25 cellular contexts compared by ENCODE assay signal in the genomic region with DNA sequence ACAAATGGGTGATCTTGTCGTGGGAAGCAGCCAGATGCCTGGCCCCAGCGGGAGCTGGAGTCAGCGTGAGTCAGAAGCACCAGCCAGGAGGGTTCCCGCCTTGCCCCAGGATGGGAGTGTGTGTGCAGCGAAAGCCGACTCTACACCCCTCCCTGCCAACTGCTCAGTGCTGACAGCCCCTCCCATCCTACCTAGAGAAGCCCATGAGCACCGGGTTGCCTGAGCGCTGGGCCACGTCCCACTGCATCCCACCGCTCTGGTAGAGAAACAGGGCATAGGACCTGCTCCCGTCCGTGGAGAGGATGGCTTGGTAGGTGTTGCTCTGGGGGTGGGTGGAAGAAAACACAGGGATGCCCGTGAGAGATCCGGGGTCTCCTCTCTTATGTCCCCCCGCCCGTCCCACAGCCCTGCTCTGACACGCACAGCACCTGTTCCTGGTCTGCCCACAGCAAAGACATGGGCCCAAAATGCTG. TPM values are rescaled to one million over a fixed set of nuclear protein-coding genes. Genes with fewer than 3 reads are reported as not detected.
DNase-seq lines count a peak whose midpoint lies in the region; ATAC-seq, FAIRE-seq and TF ChIP-seq lines count a peak whose summit lies in the region.
"Had no signal": no experiment of that assay in that cellular context is flagged by ENCODE, and none has a peak within 500 bp of the region (broad histone marks: within the 10 kb centered on the region; RNA-seq: fewer than 3 reads in every experiment).

No MANE protein-coding gene starts in this region.

- H3K4me3 Mint-ChIP-seq in activated CD4-positive, alpha-beta memory T cell treated with anti-CD3 and anti-CD28 coated beads for 36 hours = no peak overlapping the region
- H3K4me3 Mint-ChIP-seq: activated CD8-positive, alpha-beta T cell treated with anti-CD3 and anti-CD28 coated beads for 36 hours; activated T-cell treated with anti-CD3 and anti-CD28 coated beads, Interleukin-2, amount 50 U/mL, for 4 hours; natural killer cell; T-helper 1 cell treated with Interleukin-12 subunit alpha and Interleukin-12 subunit beta and Interleukin-4 antibody, amounts not matched to agents 30 μg/mL and 1 μg/mL, for 36 hours had no signal

- H3K4me3 ChIP-seq in heart left ventricle = no peak overlapping the region
- H3K4me3 ChIP-seq in kidney (ENCODE audit: low read length in 2 of 2) = no peak overlapping the region
- no peak overlapping the region for H3K4me3 ChIP-seq in SJCRH30
- H3K4me3 ChIP-seq in brain microvascular endothelial cell (ENCODE audit: low read depth, low read length) = no peak overlapping the region
- H3K4me3 ChIP-seq: coronary artery, skin epidermis, stomach had no signal

- 72 to 84% (median 74%) methylated on average over 17 of the region's 17 CpGs for WGBS in heart left ventricle, 4 donors

- H3K27ac Mint-ChIP-seq in activated CD4-positive, alpha-beta memory T cell treated with anti-CD3 and anti-CD28 coated beads for 36 hours = no peak overlapping the region
- H3K27ac Mint-ChIP-seq: activated CD8-positive, alpha-beta T cell treated with anti-CD3 and anti-CD28 coated beads for 36 hours; natural killer cell; progenitor cell of endocrine pancreas; T-helper 1 cell treated with Interleukin-12 subunit alpha and Interleukin-12 subunit beta and Interleukin-4 antibody, amounts not matched to agents 30 μg/mL and 1 μg/mL, for 36 hours had no signal

- H3K4me1 ChIP-seq in heart left ventricle = no peaks in the 10 kb centered on the region
- no peaks in the 10 kb centered on the region for H3K4me1 ChIP-seq in kidney (ENCODE audit: control insufficient read depth in 1 of 2, insufficient read depth in 1 of 2, low read depth in 1 of 2, low read length in 2 of 2)
- no peaks in the 10 kb centered on the region for H3K4me1 ChIP-seq in SJCRH30
- H3K4me1 ChIP-seq: stomach had no signal

- FAIRE-seq in kidney (lab: Jason Lieb, UNC) = no peak

- intact Hi-C loops in cardiac septum (cut with DNase I) = no loop called here
- intact Hi-C loops in heart left ventricle (cut with DNase I) = no loop called here
- intact Hi-C loops in kidney (cut with DNase I) = no loop called here
- intact Hi-C loops in activated CD4-positive, alpha-beta memory T cell treated with anti-CD3 and anti-CD28 coated beads for 36 hours (cut with micrococcal nuclease) = no loop called here

- no peaks in the 10 kb centered on the region for H3K9me3 ChIP-seq in heart left ventricle
- no peaks in the 10 kb centered on the region for H3K9me3 ChIP-seq in kidney (ENCODE audit: control insufficient read depth in 1 of 2, low read length in 2 of 2)
- H3K9me3 ChIP-seq in SJCRH30 (replicated peaks) = no peaks in the 10 kb centered on the region
- H3K9me3 ChIP-seq: stomach had no signal

- TF ChIP-seq CTCF in heart left ventricle (IDR thresholded peaks at IDR 0.05) (no peak), kidney (IDR thresholded peaks at IDR 0.05; ENCODE audit: borderline replicate concordance, extremely low read depth, insufficient read depth) (no peak), brain microvascular endothelial cell (IDR thresholded peaks at IDR 0.05; ENCODE audit: low read depth, low read length, missing control alignments) (no peak)

- no peak for ATAC-seq in heart left ventricle
- ATAC-seq: activated CD8-positive, alpha-beta T cell treated with anti-CD3 and anti-CD28 coated beads for 36 hours; activated T-cell treated with anti-CD3 and anti-CD28 coated beads, Interleukin-2, amount 50 U/mL, for 4 hours had no signal

- CTCF ChIA-PET in activated CD4-positive, alpha-beta memory T cell treated with anti-CD3 and anti-CD28 coated beads for 36 hours (lab: Charles Lee) = no interaction called here

- DNase-seq in cardiac septum (ENCODE audit: low spot score) (peak; percentile 75), heart left ventricle (no peak), NCI-H69 (lab: John Stamatoyannopoulos, UW) (peak; percentile 36), kidney (peak; percentile 53), amygdala (lab: John Stamatoyannopoulos, UW) (no peak), SJCRH30 (no peak), brain microvascular endothelial cell (no peak)
- DNase-seq in activated CD4-positive, alpha-beta memory T cell treated with anti-CD3 and anti-CD28 coated beads for 36 hours = no peak
- DNase-seq: ACHN; activated CD8-positive, alpha-beta T cell treated with anti-CD3 and anti-CD28 coated beads for 36 hours; activated T-cell treated with anti-CD3 and anti-CD28 coated beads, Interleukin-2, amount 50 U/mL, for 4 hours; mesenchymal stem cell; MV-4-11; natural killer cell; NCI-H2029 treated with DMSO at 0.1 percent for 48 hours; NCI-H524 treated with DMSO at 0.1 percent for 48 hours; SHP77 treated with DMSO at 0.1 percent for 48 hours; stomach had no signal

- no peak overlapping the region for H3K9ac ChIP-seq in kidney (ENCODE audit: low read length in 2 of 2)

- no peaks in the 10 kb centered on the region for H3K36me3 Mint-ChIP-seq in activated CD4-positive, alpha-beta memory T cell treated with anti-CD3 and anti-CD28 coated beads for 36 hours
- H3K36me3 Mint-ChIP-seq: natural killer cell had no signal

- peaks cover 0 to 8% (median 0%) of the 10 kb centered on the region in 9 donors for H3K27me3 ChIP-seq in heart left ventricle
- no peaks in the 10 kb centered on the region for H3K27me3 ChIP-seq in SJCRH30
- H3K27me3 ChIP-seq in brain microvascular endothelial cell (replicated peaks) = no peaks in the 10 kb centered on the region

- H3K9me3 Mint-ChIP-seq in activated CD4-positive, alpha-beta memory T cell treated with anti-CD3 and anti-CD28 coated beads for 36 hours = no peaks in the 10 kb centered on the region
- H3K9me3 Mint-ChIP-seq: activated CD8-positive, alpha-beta T cell treated with anti-CD3 and anti-CD28 coated beads for 36 hours; activated T-cell treated with anti-CD3 and anti-CD28 coated beads, Interleukin-2, amount 50 U/mL, for 4 hours; natural killer cell had no signal

- H3K27ac ChIP-seq in heart left ventricle = no peak overlapping the region
- H3K27ac ChIP-seq in kidney (ENCODE audit: low read depth in 2 of 2, low read length in 2 of 2) = no peak overlapping the region
- H3K27ac ChIP-seq in SJCRH30 = no peak overlapping the region
- no peak overlapping the region for H3K27ac ChIP-seq in brain microvascular endothelial cell
- H3K27ac ChIP-seq: coronary artery, HL-60, skin epidermis, stomach, VCaP had no signal

- H3K27me3 Mint-ChIP-seq in activated CD4-positive, alpha-beta memory T cell treated with anti-CD3 and anti-CD28 coated beads for 36 hours = peaks cover 4% of the 10 kb centered on the region

- no peaks in the 10 kb centered on the region for H3K4me1 Mint-ChIP-seq in activated CD4-positive, alpha-beta memory T cell treated with anti-CD3 and anti-CD28 coated beads for 36 hours (ENCODE audit: low read depth)

- POLR2A ChIA-PET in activated CD4-positive, alpha-beta memory T cell treated with anti-CD3 and anti-CD28 coated beads for 36 hours (lab: Charles Lee) = no interaction called here

- in situ Hi-C loops in brain microvascular endothelial cell (cut with HindIII; ENCODE audit: low pct_ligation_motif_present, low sequenced_read_pairs) = no loop called here

- no peaks in the 10 kb centered on the region for H3K36me3 ChIP-seq in heart left ventricle
- H3K36me3 ChIP-seq in kidney (ENCODE audit: control insufficient read depth in 1 of 2, insufficient read depth in 2 of 2, low read length in 2 of 2) = no peaks in the 10 kb centered on the region
- no peaks in the 10 kb centered on the region for H3K36me3 ChIP-seq in SJCRH30
- no peaks in the 10 kb centered on the region for H3K36me3 ChIP-seq in brain microvascular endothelial cell (replicated peaks)
- H3K36me3 ChIP-seq: stomach had no signal

- TF ChIP-seq POLR2A in heart left ventricle (IDR thresholded peaks at IDR 0.05) = no peak

RNA-seq across cellular contexts. Expression of gene MUC4, which starts 42.9 kb away (rescaled TPM):
- 0.03 TPM for total RNA-seq in cardiac septum
- under 1 TPM in 2 of 9 donors, not detected in 7; 0.02 to 0.17 TPM for total RNA-seq in heart left ventricle
- polyA plus RNA-seq in heart left ventricle = under 1 TPM in 1 of 2 donors, not detected in 1; 0.03 TPM
- total RNA-seq in kidney = 0.19 TPM
- not detected for polyA plus RNA-seq in kidney (ENCODE audit: insufficient read depth, low read depth, low replicate concordance)
- under 1 TPM; 0.15 to 0.24 TPM for total RNA-seq in activated CD4-positive, alpha-beta memory T cell treated with anti-CD3 and anti-CD28 coated beads for 36 hours
- 1.1 and 1.5 TPM in 2 replicates for total RNA-seq in SJCRH30 (2014; rRNA removed; shearing (Covaris generic))
- total RNA-seq: fibroblast of villous mesenchyme had no signal

RNA-seq across cellular contexts. Expression of gene MUC20, which starts 48.1 kb away (rescaled TPM):
- total RNA-seq in cardiac septum (6.5 TPM), heart left ventricle (1 to 10 TPM in 7 of 9 donors, under 1 TPM in 2; 0.21 to 8.4 (median 3.2) TPM), kidney (42.6 TPM)
- polyA plus RNA-seq in heart left ventricle (1 to 10 TPM in 1 of 2 donors, under 1 TPM in 1; 0.53 to 3.2 TPM), kidney (ENCODE audit: insufficient read depth, low read depth, low replicate concordance) (53.3 TPM)
- total RNA-seq in activated CD4-positive, alpha-beta memory T cell treated with anti-CD3 and anti-CD28 coated beads for 36 hours = under 1 TPM; 0.73 to 0.78 TPM
- not detected in 2 replicates for total RNA-seq in SJCRH30 (2014; rRNA removed; shearing (Covaris generic))

Comparison
In these comparisons a context has a peak if more than half of its experiments do, and no peak if none do; other contexts are left out.
1. DNase-seq: peak in cardiac septum (single experiment), NCI-H69 (single experiment) and kidney (single experiment); none in heart left ventricle (0 of 5), activated CD4-positive, alpha-beta memory T cell treated with anti-CD3 and anti-CD28 coated beads for 36 hours (single experiment), amygdala (0 of 56), SJCRH30 (0 of 2) and brain microvascular endothelial cell (single experiment).